In genomic region chr20:4225778-4226177, GRCh38 we compare ENCODE assay signal across 11 cellular contexts. TPM values are rescaled to one million over a fixed set of nuclear protein-coding genes. Genes with fewer than 3 reads are reported as not detected.
DNase-seq lines count a peak whose midpoint lies in the region; ATAC-seq, FAIRE-seq and TF ChIP-seq lines count a peak whose summit lies in the region.
"Had no signal": no experiment of that assay in that cellular context is flagged by ENCODE, and none has a peak within 500 bp of the region (broad histone marks: within the 10 kb centered on the region; RNA-seq: fewer than 3 reads in every experiment).

No MANE protein-coding gene starts in this region.

- no peaks in the 10 kb centered on the region for H3K9me3 ChIP-seq in PC-3 (ENCODE audit: low read length)
- H3K9me3 ChIP-seq in endothelial cell of umbilical vein (replicated peaks; ENCODE audit: control insufficient read depth, insufficient read depth, low read length), result no peaks in the 10 kb centered on the region
- H3K9me3 ChIP-seq: Caco-2 had no signal

- H3K27me3 ChIP-seq in PC-3 (ENCODE audit: low read length) (no peaks in the 10 kb centered on the region), endothelial cell of umbilical vein (ENCODE audit: control insufficient read depth in 2 of 2, insufficient read depth in 2 of 2, low read length in 2 of 2) (peaks cover 10 to 12% of the 10 kb centered on the region in 2 experiments)

- peaks cover 13% of the 10 kb centered on the region for H3F3A ChIP-seq in PC-3 (ENCODE audit: low read length, unreplicated experiment)

- ATAC-seq in PC-3 (peak; percentile 71), omental fat pad (ENCODE audit: low FRiP score) (peak; percentile 12), HG02798 (IDR thresholded peaks at IDR 0.05; ENCODE audit: poor library complexity, unreplicated experiment) (no peak), HG03469 (IDR thresholded peaks at IDR 0.05; ENCODE audit: unreplicated experiment) (no peak)
- ATAC-seq: activated CD4-positive, alpha-beta T cell treated with anti-CD3 and anti-CD28 coated beads for 36 hours had no signal

- CTCF ChIA-PET in PC-3 (lab: Charles Lee) (no interaction called here), endothelial cell of umbilical vein (lab: Charles Lee) (interaction anchor here (0.8 to 2.6 kb wide), 13 partner anchors 10 to 494 kb away, joined by 3 to 8 read pairs (median 3); no protein-coding TSS in a partner anchor)

- H4K20me1 ChIP-seq in PC-3 (ENCODE audit: low read length), result no peaks in the 10 kb centered on the region
- no peaks in the 10 kb centered on the region for H4K20me1 ChIP-seq in endothelial cell of umbilical vein (replicated peaks; ENCODE audit: control insufficient read depth, extremely low read depth, insufficient read depth, low read length)

- DNase-seq in AG09319 (ENCODE audit: extremely low read depth, low read depth), result peak; percentile 73
- peak; percentile 91 for DNase-seq in PC-3
- peak; percentile 63 for DNase-seq in endothelial cell of umbilical vein (ENCODE audit: low read depth, low spot score)
- no peak for DNase-seq in omental fat pad (ENCODE audit: low spot score)
- no peak for DNase-seq in iPS-NIHi11 (ENCODE audit: low spot score)
- no peak for DNase-seq in HUDEP-2 (lab: John Stamatoyannopoulos, UW; ENCODE audit: unreplicated experiment in 76 of 76)
- DNase-seq: activated CD4-positive, alpha-beta T cell treated with anti-CD3 and anti-CD28 coated beads for 36 hours; Caco-2 had no signal

- TF ChIP-seq CTCF in AG09319 (IDR thresholded peaks at IDR 0.05; ENCODE audit: low read depth, low read length), result no peak
- TF ChIP-seq CTCF in PC-3 (conservative IDR thresholded peaks at IDR 0.05; ENCODE audit: low read depth, low read length), result no peak
- no peak for TF ChIP-seq CTCF in endothelial cell of umbilical vein (IDR thresholded peaks at IDR 0.05; ENCODE audit: extremely low read depth in 1 of 2, insufficient read depth in 1 of 2, low read depth in 1 of 2, low read length in 2 of 2)
- no peak for TF ChIP-seq CTCF in omental fat pad (IDR thresholded peaks at IDR 0.05)

- H3K79me2 ChIP-seq in PC-3 (ENCODE audit: low read length) (no peaks in the 10 kb centered on the region), endothelial cell of umbilical vein (ENCODE audit: control insufficient read depth, insufficient read depth, low read length) (no peaks in the 10 kb centered on the region)

- no TSS peak for BruUV-seq in PC-3 (replicated peaks; lab: Mats Ljungman, UMichigan)
- BruUV-seq in endothelial cell of umbilical vein (replicated peaks; lab: Mats Ljungman, UMichigan), result no TSS peak

- no peaks in the 10 kb centered on the region for H3K9me1 ChIP-seq in endothelial cell of umbilical vein (replicated peaks; ENCODE audit: control insufficient read depth, extremely low read depth, insufficient read depth, low read length)

- H2AFZ ChIP-seq in PC-3 (ENCODE audit: low read length) (peak overlapping the region; percentile 35; the same call in 1 of the 2 replicates), endothelial cell of umbilical vein (ENCODE audit: low read depth, low read length) (no peak overlapping the region)

- peak overlapping the region; percentile 31 for H3K9ac ChIP-seq in PC-3 (ENCODE audit: low read length)
- no peak overlapping the region for H3K9ac ChIP-seq in endothelial cell of umbilical vein (replicated peaks; ENCODE audit: extremely low read depth, insufficient read depth, low read length)

- no peak for TF ChIP-seq POLR2A in endothelial cell of umbilical vein (IDR thresholded peaks at IDR 0.05; ENCODE audit: low read depth, low read length)

- H3K4me3 ChIP-seq in PC-3 (ENCODE audit: low read length), result peak overlapping the region; percentile 4; the same call in 1 of the 2 replicates
- no peak overlapping the region for H3K4me3 ChIP-seq in endothelial cell of umbilical vein (replicated peaks in 1 of 3; ENCODE audit: insufficient read depth in 1 of 3, low read depth in 1 of 3, low read length in 3 of 3)

- FAIRE-seq in endothelial cell of umbilical vein (lab: Jason Lieb, UNC), result peak; percentile 89

- peak overlapping the region; percentile 86 for H3K27ac ChIP-seq in PC-3 (ENCODE audit: low read length)
- peak overlapping the region; percentile 47 for H3K27ac ChIP-seq in endothelial cell of umbilical vein (ENCODE audit: insufficient read depth, low read depth, low read length)

- no peaks in the 10 kb centered on the region for H3K9me2 ChIP-seq in PC-3 (replicated peaks; ENCODE audit: low read length)

- intact Hi-C loops in PC-3 (cut with micrococcal nuclease) (no loop called here), endothelial cell of umbilical vein (cut with micrococcal nuclease) (no loop called here)

- POLR2A ChIA-PET in PC-3 (lab: Charles Lee; ENCODE audit: unreplicated experiment), result interaction anchor here (0.5 kb wide), 1 partner anchor 407 kb away, joined by 3 read pairs; no protein-coding TSS in a partner anchor
- POLR2A ChIA-PET in endothelial cell of umbilical vein (lab: Charles Lee), result no interaction called here

- H3K4me2 ChIP-seq in PC-3 (ENCODE audit: low read length) (peak overlapping the region; percentile 66), endothelial cell of umbilical vein (ENCODE audit: insufficient read depth, low read length) (no peak overlapping the region)

- H3K4me1 ChIP-seq in PC-3 (ENCODE audit: insufficient read depth, low read length), result peaks cover 38% of the 10 kb centered on the region
- H3K4me1 ChIP-seq in endothelial cell of umbilical vein (ENCODE audit: control insufficient read depth, extremely low read depth, insufficient read depth, low read length), result peaks cover 22% of the 10 kb centered on the region

- H3K36me3 ChIP-seq in PC-3 (ENCODE audit: low read depth, low read length), result no peaks in the 10 kb centered on the region
- no peaks in the 10 kb centered on the region for H3K36me3 ChIP-seq in endothelial cell of umbilical vein (ENCODE audit: control insufficient read depth in 2 of 2, extremely low read depth in 1 of 2, insufficient read depth in 2 of 2, low read length in 2 of 2)

- dilution Hi-C loops in endothelial cell of umbilical vein (cut with MboI; ENCODE audit: extremely low pct_ligation_motif_present, low sequenced_read_pairs), result no loop called here

TF ChIP-seq in endothelial cell of umbilical vein, 7 proteins besides CTCF, POLR2A, EP300 and RAD21:
- TF ChIP-seq MAX (IDR thresholded peaks at IDR 0.05; ENCODE audit: insufficient read depth, insufficient read length) (no peak), JUN (IDR thresholded peaks at IDR 0.05; ENCODE audit: borderline replicate concordance, insufficient read depth, insufficient read length, low read depth) (peak; percentile 83), POLR2AphosphoS5 (IDR thresholded peaks at IDR 0.05; ENCODE audit: insufficient read depth, low read depth, low read length) (peak; percentile 56), EZH2 (IDR thresholded peaks at IDR 0.05; ENCODE audit: borderline replicate concordance, low read depth, low read length, severe bottlenecking) (no peak), GATA2 (IDR thresholded peaks at IDR 0.05; ENCODE audit: insufficient read depth, insufficient read length, low read depth, low read length) (no peak), MYC (IDR thresholded peaks at IDR 0.05; ENCODE audit: low read depth, low read length) (no peak), FOS (IDR thresholded peaks at IDR 0.05; ENCODE audit: borderline replicate concordance, insufficient read depth, low read length) (peak; percentile 66)

RNA-seq across cellular contexts. Expression of gene ADRA1D, which starts 23.3 kb away (rescaled TPM):
- total RNA-seq in PC-3 (2014; rRNA removed), result 4.2 and 4.8 TPM in 2 replicates
- 0.51 and 0.60 TPM in 2 replicates for total RNA-seq in endothelial cell of umbilical vein
- polyA plus RNA-seq in endothelial cell of umbilical vein, result 0.50 and 0.64 TPM in 2 replicates
- 0.27 and 0.39 TPM in 2 replicates for polyA plus RNA-seq in endothelial cell of umbilical vein (2011; cell fraction: cytosol; rRNA removed)
- polyA plus RNA-seq in endothelial cell of umbilical vein (2011; cell fraction: nucleus; rRNA removed), result 0.32 and 0.36 TPM in 2 replicates
- polyA plus RNA-seq in endothelial cell of umbilical vein (2012), result 0.29 TPM in 2 replicates
- polyA minus RNA-seq in endothelial cell of umbilical vein, result 0.51 and 0.55 TPM in 2 replicates
- not detected for polyA minus RNA-seq in endothelial cell of umbilical vein (2011; cell fraction: cytosol; rRNA and poly(A)+ RNA removed)
- 0.38 TPM in 1 of 2 replicates, not detected in the other for polyA minus RNA-seq in endothelial cell of umbilical vein (2011; cell fraction: nucleus; rRNA and poly(A)+ RNA removed)
- total RNA-seq in omental fat pad, result not detected
- total RNA-seq: activated CD4-positive, alpha-beta T cell treated with anti-CD3 and anti-CD28 coated beads for 36 hours had no signal
- polyA plus RNA-seq: neural cell had no signal

Comparison
In these comparisons a context has a peak if more than half of its experiments do, and no peak if none do; other contexts are left out.
1. DNase-seq: peak in AG09319 (single experiment), PC-3 (single experiment) and endothelial cell of umbilical vein (single experiment); none in omental fat pad (single experiment), iPS-NIHi11 (single experiment) and HUDEP-2 (0 of 76).
2. ATAC-seq: peak in PC-3 (single experiment) and omental fat pad (single experiment); none in HG02798 (single experiment) and HG03469 (single experiment).